In the genomic region with DNA sequence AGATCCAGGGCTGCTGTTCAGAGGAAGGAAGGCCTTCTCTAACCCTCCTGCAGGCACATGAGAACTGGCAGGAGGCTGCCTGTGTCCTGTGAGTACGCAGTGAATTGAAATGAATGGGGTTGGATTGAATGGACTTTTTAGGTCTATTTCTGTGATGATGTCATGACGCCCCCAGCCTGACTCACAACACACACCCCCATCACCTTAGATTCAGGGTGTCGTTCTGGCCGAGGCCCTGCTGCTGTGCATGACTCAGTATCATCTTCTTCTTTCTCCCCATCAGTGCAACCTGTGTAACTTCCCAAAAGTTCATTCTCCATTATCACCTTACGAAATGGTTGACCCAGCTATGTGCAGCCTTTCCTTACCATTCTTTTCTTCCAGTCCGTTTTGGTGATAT, we compare ENCODE assay signal across 26 cellular contexts. TPM values are rescaled to one million over a fixed set of nuclear protein-coding genes. Genes with fewer than 3 reads are reported as not detected.
DNase-seq lines count a peak whose midpoint lies in the region; ATAC-seq, FAIRE-seq and TF ChIP-seq lines count a peak whose summit lies in the region.
"Had no signal": no experiment of that assay in that cellular context is flagged by ENCODE, and none has a peak within 500 bp of the region (broad histone marks: within the 10 kb centered on the region; RNA-seq: fewer than 3 reads in every experiment).

No MANE protein-coding gene starts in this region.

- no peaks in the 10 kb centered on the region for H3K9me3 Mint-ChIP-seq in stimulated activated naive CD8-positive, alpha-beta T cell treated with anti-CD3 and anti-CD28 coated beads, Interleukin-15, amount 100 ng/mL, for 72 hours

- no peak overlapping the region for H3K27ac Mint-ChIP-seq in stimulated activated naive CD8-positive, alpha-beta T cell treated with anti-CD3 and anti-CD28 coated beads, Interleukin-15, amount 100 ng/mL, for 72 hours
- H3K27ac Mint-ChIP-seq: CD4-positive, alpha-beta memory T cell had no signal

- BruUV-seq in endothelial cell of umbilical vein (replicated peaks; lab: Mats Ljungman, UMichigan) = no TSS peak

- no peak overlapping the region for H2AFZ ChIP-seq in endothelial cell of umbilical vein (ENCODE audit: low read depth, low read length)

- H3K36me3 ChIP-seq in endothelial cell of umbilical vein (ENCODE audit: control insufficient read depth in 2 of 2, extremely low read depth in 1 of 2, insufficient read depth in 2 of 2, low read length in 2 of 2) = no peaks in the 10 kb centered on the region
- H3K36me3 ChIP-seq: SJCRH30 had no signal

- no peak overlapping the region for H3K27ac ChIP-seq in endothelial cell of umbilical vein (ENCODE audit: insufficient read depth, low read depth, low read length)
- H3K27ac ChIP-seq in dorsolateral prefrontal cortex = no peak overlapping the region
- H3K27ac ChIP-seq: SJCRH30 had no signal

- no peaks in the 10 kb centered on the region for H3K9me3 ChIP-seq in endothelial cell of umbilical vein (replicated peaks; ENCODE audit: control insufficient read depth, insufficient read depth, low read length)
- H3K9me3 ChIP-seq: SJCRH30 had no signal

- no peaks in the 10 kb centered on the region for H3K9me1 ChIP-seq in endothelial cell of umbilical vein (replicated peaks; ENCODE audit: control insufficient read depth, extremely low read depth, insufficient read depth, low read length)

- no peak for FAIRE-seq in endothelial cell of umbilical vein (lab: Jason Lieb, UNC)
- FAIRE-seq: HTR-8/SVneo had no signal

- TF ChIP-seq POLR2A in endothelial cell of umbilical vein (IDR thresholded peaks at IDR 0.05; ENCODE audit: low read depth, low read length) = no peak

- dilution Hi-C loops in endothelial cell of umbilical vein (cut with MboI; ENCODE audit: extremely low pct_ligation_motif_present, low sequenced_read_pairs) = no loop called here

- CTCF ChIA-PET in endothelial cell of umbilical vein (lab: Charles Lee) = no interaction called here

- peak; percentile 29 to 34 for DNase-seq in activated T-cell treated with anti-CD3 and anti-CD28 coated beads, Interleukin-2, amount 50 U/mL, for 48 hours
- DNase-seq in activated T-cell treated with anti-CD3 and anti-CD28 coated beads, Interleukin-2, amount 50 U/mL, for 1 hour = no peak
- DNase-seq in stimulated activated naive CD8-positive, alpha-beta T cell treated with anti-CD3 and anti-CD28 coated beads, Interleukin-15, Interleukin-2, amounts not matched to agents 100 U/mL and 50 U/mL, for 24 hours = peak; percentile 26
- DNase-seq in stimulated activated naive CD8-positive, alpha-beta T cell treated with anti-CD3 and anti-CD28 coated beads, Interleukin-15, amount 100 ng/mL, for 72 hours = no peak
- DNase-seq in endothelial cell of umbilical vein (ENCODE audit: low read depth, low spot score) (no peak), dorsolateral prefrontal cortex (no peak)
- DNase-seq: C1 segment of cervical spinal cord; CD4-positive, alpha-beta memory T cell; COR-L47; DMS53; GOT3; HCEC 1CT; KG1; MM.1S; NCI-H2029; NCI-H446; NCI-H524 treated with DMSO at 0.1 percent for 48 hours; NCI-H774; PC-3; SJCRH30 had no signal

- intact Hi-C loops in endothelial cell of umbilical vein (cut with micrococcal nuclease) = no loop called here
- intact Hi-C loops in dorsolateral prefrontal cortex (cut with DNase I) = no loop called here

- H3K4me3 Mint-ChIP-seq in stimulated activated naive CD8-positive, alpha-beta T cell treated with anti-CD3 and anti-CD28 coated beads, Interleukin-15, amount 100 ng/mL, for 72 hours = no peak overlapping the region
- H3K4me3 Mint-ChIP-seq: CD4-positive, alpha-beta memory T cell had no signal

- TF ChIP-seq CTCF in endothelial cell of umbilical vein (IDR thresholded peaks at IDR 0.05; ENCODE audit: extremely low read depth in 1 of 2, insufficient read depth in 1 of 2, low read depth in 1 of 2, low read length in 2 of 2) (no peak), dorsolateral prefrontal cortex (IDR thresholded peaks at IDR 0.05 in 54 of 56, conservative IDR thresholded peaks at IDR 0.05 in 2 of 56; ENCODE audit: low read depth in 1 of 56, partially characterized antibody in 56 of 56) (no peak)

- no peaks in the 10 kb centered on the region for H3K4me1 Mint-ChIP-seq in stimulated activated naive CD8-positive, alpha-beta T cell treated with anti-CD3 and anti-CD28 coated beads, Interleukin-15, amount 100 ng/mL, for 72 hours
- H3K4me1 Mint-ChIP-seq: CD4-positive, alpha-beta memory T cell had no signal

- no peaks in the 10 kb centered on the region for H3K79me2 ChIP-seq in endothelial cell of umbilical vein (ENCODE audit: control insufficient read depth, insufficient read depth, low read length)

- no peaks in the 10 kb centered on the region for H3K4me1 ChIP-seq in endothelial cell of umbilical vein (ENCODE audit: control insufficient read depth, extremely low read depth, insufficient read depth, low read length)
- H3K4me1 ChIP-seq: SJCRH30 had no signal

- no peaks in the 10 kb centered on the region for H4K20me1 ChIP-seq in endothelial cell of umbilical vein (replicated peaks; ENCODE audit: control insufficient read depth, extremely low read depth, insufficient read depth, low read length)

- no peak overlapping the region for H3K4me2 ChIP-seq in endothelial cell of umbilical vein (ENCODE audit: insufficient read depth, low read length)

- peak; percentile 59 for ATAC-seq in stimulated activated naive CD8-positive, alpha-beta T cell treated with anti-CD3 and anti-CD28 coated beads, Interleukin-15, Interleukin-2, amounts not matched to agents 100 U/mL and 50 U/mL, for 24 hours
- no peak for ATAC-seq in stimulated activated naive CD8-positive, alpha-beta T cell treated with anti-CD3 and anti-CD28 coated beads, Interleukin-15, amount 100 ng/mL, for 72 hours
- ATAC-seq in GM18868 (IDR thresholded peaks at IDR 0.05; ENCODE audit: unreplicated experiment) = no peak
- ATAC-seq: PC-3, Right ventricle myocardium inferior had no signal

- H3K27me3 ChIP-seq in endothelial cell of umbilical vein (ENCODE audit: control insufficient read depth in 2 of 2, insufficient read depth in 2 of 2, low read length in 2 of 2) (no peaks in the 10 kb centered on the region), dorsolateral prefrontal cortex (peaks cover 0 to 4% (median 0%) of the 10 kb centered on the region in 45 donors)
- H3K27me3 ChIP-seq: SJCRH30 had no signal

- POLR2A ChIA-PET in endothelial cell of umbilical vein (lab: Charles Lee) = no interaction called here

- H3K4me3 ChIP-seq in endothelial cell of umbilical vein (replicated peaks in 1 of 3; ENCODE audit: insufficient read depth in 1 of 3, low read depth in 1 of 3, low read length in 3 of 3) (no peak overlapping the region), dorsolateral prefrontal cortex (no peak overlapping the region)
- H3K4me3 ChIP-seq: SJCRH30 had no signal

- H3K9ac ChIP-seq in endothelial cell of umbilical vein (replicated peaks; ENCODE audit: extremely low read depth, insufficient read depth, low read length) = no peak overlapping the region

- no peaks in the 10 kb centered on the region for H3K27me3 Mint-ChIP-seq in stimulated activated naive CD8-positive, alpha-beta T cell treated with anti-CD3 and anti-CD28 coated beads, Interleukin-15, amount 100 ng/mL, for 72 hours

TF ChIP-seq in endothelial cell of umbilical vein, 7 proteins besides CTCF, POLR2A, EP300 and RAD21:
- no peak for TF ChIP-seq FOS (IDR thresholded peaks at IDR 0.05; ENCODE audit: borderline replicate concordance, insufficient read depth, low read length)
- TF ChIP-seq GATA2 (IDR thresholded peaks at IDR 0.05; ENCODE audit: insufficient read depth, insufficient read length, low read depth, low read length) = no peak
- TF ChIP-seq MYC (IDR thresholded peaks at IDR 0.05; ENCODE audit: low read depth, low read length) = no peak
- TF ChIP-seq, protein P1, sequence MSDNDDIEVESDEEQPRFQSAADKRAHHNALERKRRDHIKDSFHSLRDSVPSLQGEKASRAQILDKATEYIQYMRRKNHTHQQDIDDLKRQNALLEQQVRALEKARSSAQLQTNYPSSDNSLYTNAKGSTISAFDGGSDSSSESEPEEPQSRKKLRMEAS (IDR thresholded peaks at IDR 0.05; ENCODE audit: insufficient read depth, insufficient read length) = no peak
- no peak for TF ChIP-seq EZH2 (IDR thresholded peaks at IDR 0.05; ENCODE audit: borderline replicate concordance, low read depth, low read length, severe bottlenecking)
- TF ChIP-seq JUN (IDR thresholded peaks at IDR 0.05; ENCODE audit: borderline replicate concordance, insufficient read depth, insufficient read length, low read depth) = peak; percentile 7
- no peak for TF ChIP-seq POLR2AphosphoS5 (IDR thresholded peaks at IDR 0.05; ENCODE audit: insufficient read depth, low read depth, low read length)

RNA-seq across cellular contexts. Expression of gene PCAT7, which starts 5.4 kb away (rescaled TPM):
- total RNA-seq in endothelial cell of umbilical vein (not detected in 2 replicates), dorsolateral prefrontal cortex (1 to 10 TPM in 42 of 120 experiments, under 1 TPM in 64, not detected in 14; 0.14 to 2.3 (median 0.86) TPM)
- polyA plus RNA-seq in endothelial cell of umbilical vein = not detected in 2 replicates
- polyA plus RNA-seq in endothelial cell of umbilical vein (2011; cell fraction: cytosol; rRNA removed) = not detected in 2 replicates
- not detected in 2 replicates for polyA plus RNA-seq in endothelial cell of umbilical vein (2011; cell fraction: nucleus; rRNA removed)
- not detected in 2 replicates for polyA plus RNA-seq in endothelial cell of umbilical vein (2012)
- polyA minus RNA-seq in endothelial cell of umbilical vein = not detected in 2 replicates
- 0.82 TPM for polyA minus RNA-seq in endothelial cell of umbilical vein (2011; cell fraction: cytosol; rRNA and poly(A)+ RNA removed)
- polyA minus RNA-seq in endothelial cell of umbilical vein (2011; cell fraction: nucleus; rRNA and poly(A)+ RNA removed) = not detected in 2 replicates
- total RNA-seq: A673; CD4-positive, alpha-beta memory T cell; Daoy; Right ventricle myocardium inferior; SJCRH30 had no signal
- polyA plus RNA-seq: CD4-positive, alpha-beta memory T cell had no signal

RNA-seq across cellular contexts. Expression of gene FBP2, which starts 33.4 kb away (rescaled TPM):
- total RNA-seq in endothelial cell of umbilical vein = not detected in 2 replicates
- not detected in 2 replicates for polyA plus RNA-seq in endothelial cell of umbilical vein
- not detected in 2 replicates for polyA plus RNA-seq in endothelial cell of umbilical vein (2011; cell fraction: cytosol; rRNA removed)
- not detected in 2 replicates for polyA plus RNA-seq in endothelial cell of umbilical vein (2011; cell fraction: nucleus; rRNA removed)
- polyA plus RNA-seq in endothelial cell of umbilical vein (2012) = not detected in 2 replicates
- 0.34 TPM in 1 of 2 replicates, not detected in the other for polyA minus RNA-seq in endothelial cell of umbilical vein
- polyA minus RNA-seq in endothelial cell of umbilical vein (2011; cell fraction: cytosol; rRNA and poly(A)+ RNA removed) = not detected
- not detected in 2 replicates for polyA minus RNA-seq in endothelial cell of umbilical vein (2011; cell fraction: nucleus; rRNA and poly(A)+ RNA removed)
- total RNA-seq in dorsolateral prefrontal cortex = under 1 TPM in 1 of 120 experiments, not detected in 119; 0.40 TPM
- total RNA-seq: CD4-positive, alpha-beta memory T cell; Daoy; PC-3; RPMI7951; SJCRH30 had no signal
- polyA plus RNA-seq: CD4-positive, alpha-beta memory T cell had no signal

Comparison
In these comparisons a context has a peak if more than half of its experiments do, and no peak if none do; other contexts are left out.
1. DNase-seq: peak in activated T-cell treated with anti-CD3 and anti-CD28 coated beads, Interleukin-2, amount 50 U/mL, for 48 hours (2 of 2) and stimulated activated naive CD8-positive, alpha-beta T cell treated with anti-CD3 and anti-CD28 coated beads, Interleukin-15, Interleukin-2, amounts not matched to agents 100 U/mL and 50 U/mL, for 24 hours (single experiment); none in activated T-cell treated with anti-CD3 and anti-CD28 coated beads, Interleukin-2, amount 50 U/mL, for 1 hour (single experiment), stimulated activated naive CD8-positive, alpha-beta T cell treated with anti-CD3 and anti-CD28 coated beads, Interleukin-15, amount 100 ng/mL, for 72 hours (0 of 2), endothelial cell of umbilical vein (single experiment) and dorsolateral prefrontal cortex (0 of 10).